8 cellular contexts compared by ENCODE assay signal in genomic region chr1:6259491-6260362, GRCh38. TPM values are rescaled to one million over a fixed set of nuclear protein-coding genes. Genes with fewer than 3 reads are reported as not detected.
DNase-seq lines count a peak whose midpoint lies in the region; ATAC-seq and TF ChIP-seq lines count a peak whose summit lies in the region.

No MANE protein-coding gene starts in this region.

- TF ChIP-seq CTCF in HEK293 (tag by site-specific recombination; IDR thresholded peaks at IDR 0.05), result no peak

- POLR2A ChIA-PET in HEK293 (lab: Yijun Ruan, JAX), result no interaction called here
- POLR2A ChIA-PET in activated CD8-positive, alpha-beta T cell treated with anti-CD3 and anti-CD28 coated beads, Interleukin-2, amount 10 ng/mL, durations not matched to agents 7 days and 5 days (lab: Charles Lee), result no interaction called here

- H3K27ac ChIP-seq in HEK293 (ENCODE audit: extremely low read depth, low read depth, low read length), result no peak overlapping the region

- no peaks in the 10 kb centered on the region for H3K9me3 ChIP-seq in HEK293 (ENCODE audit: control insufficient read depth, insufficient read depth, low read depth, low read length)

- H3K36me3 ChIP-seq in HEK293 (ENCODE audit: control insufficient read depth in 2 of 2, insufficient read depth in 1 of 2, low read length in 2 of 2), result peaks cover 0 to 9% of the 10 kb centered on the region in 2 experiments; a peak in 1 of 3 replicates

- CTCF ChIA-PET in HEK293 (lab: Yijun Ruan, JAX), result interaction anchor here (3.0 kb wide), 1 partner anchor 13 kb away, joined by 12 read pairs; no protein-coding TSS in a partner anchor
- CTCF ChIA-PET in activated CD8-positive, alpha-beta T cell treated with anti-CD3 and anti-CD28 coated beads, Interleukin-2, amount 10 ng/mL, durations not matched to agents 7 days and 5 days (lab: Charles Lee), result interaction anchor here (1.5 to 2.0 kb wide), 3 partner anchors 13 to 100 kb away, joined by 3 to 18 read pairs (median 4); no protein-coding TSS in a partner anchor

- H3K4me3 ChIP-seq in HEK293 (ENCODE audit: low read depth, low read length), result peak overlapping the region; percentile 46

- ATAC-seq in activated CD8-positive, alpha-beta T cell treated with anti-CD3 and anti-CD28 coated beads, Interleukin-2, amount 10 ng/mL, durations not matched to agents 7 days and 5 days, result peak; percentile 76

- in situ Hi-C loops in Caki2 (cut with HindIII; ENCODE audit: low pct_unique_long_range_greater_than_20kb, low sequenced_read_pairs), result no loop called here

- H3K27ac Mint-ChIP-seq in activated CD8-positive, alpha-beta T cell treated with anti-CD3 and anti-CD28 coated beads, Interleukin-2, amount 10 ng/mL, durations not matched to agents 7 days and 5 days, result no peak overlapping the region

- H3K4me1 ChIP-seq in HEK293 (ENCODE audit: control insufficient read depth, insufficient read depth, low read length), result 0 out of 2 replicates have a peak, but pooled peaks cover 2% of the 10 kb centered on the region

- peak overlapping the region; percentile 31 for H3K4me3 Mint-ChIP-seq in activated CD8-positive, alpha-beta T cell treated with anti-CD3 and anti-CD28 coated beads, Interleukin-2, amount 10 ng/mL, durations not matched to agents 7 days and 5 days

- peaks cover 16% of the 10 kb centered on the region for H3K4me1 Mint-ChIP-seq in activated CD8-positive, alpha-beta T cell treated with anti-CD3 and anti-CD28 coated beads, Interleukin-2, amount 10 ng/mL, durations not matched to agents 7 days and 5 days (ENCODE audit: low read depth)

- DNase-seq in Caki2 (ENCODE audit: low read depth), result peak; percentile 71
- DNase-seq in NCI-H748 (lab: John Stamatoyannopoulos, UW; ENCODE audit: unreplicated experiment), result peak; percentile 75
- DNase-seq in activated CD8-positive, alpha-beta T cell treated with anti-CD3 and anti-CD28 coated beads, Interleukin-2, amount 10 ng/mL, durations not matched to agents 7 days and 5 days, result peak; percentile 88
- DNase-seq in effector CD8-positive, alpha-beta T cell (lab: John Stamatoyannopoulos, UW), result peak; percentile 74
- peak; percentile 95 for DNase-seq in mesenteric fat pad (ENCODE audit: low spot score)
- DNase-seq in stimulated activated CD8-positive, alpha-beta memory T cell treated with anti-CD3 and anti-CD28 coated beads, Interleukin-2, amount 100 ng/mL, for 1 hour (ENCODE audit: low read depth in 2 of 2), result peak; percentile 54 to 67
- DNase-seq in NCI-H187 treated with DMSO at 0.1 percent for 48 hours (lab: John Stamatoyannopoulos, UW), result no peak

- no peaks in the 10 kb centered on the region for H3K36me3 Mint-ChIP-seq in activated CD8-positive, alpha-beta T cell treated with anti-CD3 and anti-CD28 coated beads, Interleukin-2, amount 10 ng/mL, durations not matched to agents 7 days and 5 days (ENCODE audit: low read depth)

- H3K27me3 Mint-ChIP-seq in activated CD8-positive, alpha-beta T cell treated with anti-CD3 and anti-CD28 coated beads, Interleukin-2, amount 10 ng/mL, durations not matched to agents 7 days and 5 days (ENCODE audit: low read depth), result peaks cover 13% of the 10 kb centered on the region

- no peaks in the 10 kb centered on the region for H3K9me3 Mint-ChIP-seq in activated CD8-positive, alpha-beta T cell treated with anti-CD3 and anti-CD28 coated beads, Interleukin-2, amount 10 ng/mL, durations not matched to agents 7 days and 5 days (ENCODE audit: insufficient read depth)

TF ChIP-seq in HEK293, 187 proteins besides CTCF, POLR2A, EP300 and RAD21 (continues in another document):
- TF ChIP-seq GLIS2 (tag by site-specific recombination; IDR thresholded peaks at IDR 0.05), result peak; percentile 73
- TF ChIP-seq ZBTB8A (tag by site-specific recombination; IDR thresholded peaks at IDR 0.05), result peak; percentile 73
- peak; percentile 94 for TF ChIP-seq ATF2 (tag by site-specific recombination; IDR thresholded peaks at IDR 0.05; ENCODE audit: low read depth)
- TF ChIP-seq ZNF629 (tag by site-specific recombination; IDR thresholded peaks at IDR 0.05), result peak; percentile 97
- no peak for TF ChIP-seq ZNF239 (tag by site-specific recombination; IDR thresholded peaks at IDR 0.05)
- TF ChIP-seq ZFHX2 (tag by site-specific recombination; conservative IDR thresholded peaks at IDR 0.05), result peak; percentile 92
- peak; percentile 80 for TF ChIP-seq SP2 (tag by site-specific recombination; IDR thresholded peaks at IDR 0.05)
- TF ChIP-seq ZNF843 (tag by site-specific recombination; IDR thresholded peaks at IDR 0.05), result no peak
- peak; percentile 93 for TF ChIP-seq ZIC2 (tag by site-specific recombination; IDR thresholded peaks at IDR 0.05)
- TF ChIP-seq ZBTB10 (tag by site-specific recombination; IDR thresholded peaks at IDR 0.05), result peak; percentile 29; the same call in 1 of the 2 replicates
- TF ChIP-seq ZNF670 (tag by site-specific recombination; IDR thresholded peaks at IDR 0.05; ENCODE audit: low read depth), result no peak
- TF ChIP-seq ZBTB44 (tag by site-specific recombination; IDR thresholded peaks at IDR 0.05), result peak; percentile 73
- TF ChIP-seq ZXDB (tag by site-specific recombination; IDR thresholded peaks at IDR 0.05), result peak; percentile 31; the same call in 1 of the 2 replicates
- peak; percentile 28; the same call in 1 of the 2 replicates for TF ChIP-seq SP7 (tag by site-specific recombination; IDR thresholded peaks at IDR 0.05)
- peak; percentile 31 for TF ChIP-seq KLF1 (tag by site-specific recombination; IDR thresholded peaks at IDR 0.05)
- TF ChIP-seq KLF9 (tag by site-specific recombination; IDR thresholded peaks at IDR 0.05; ENCODE audit: low read depth), result peak; percentile 77
- peak; percentile 98 for TF ChIP-seq ZFP69B (tag by site-specific recombination; IDR thresholded peaks at IDR 0.05)
- no peak for TF ChIP-seq ZNF510 (tag by site-specific recombination; IDR thresholded peaks at IDR 0.05; ENCODE audit: insufficient replicate concordance)

RNA-seq across cellular contexts. Expression of gene GPR153, which starts 1.2 kb away (rescaled TPM):
- 2.4 and 2.9 TPM in 2 replicates for total RNA-seq in Caki2 (2014; rRNA removed; shearing (Covaris generic); ENCODE audit: low replicate concordance)
- 1 to 10 TPM in 1 of 2 experiments, under 1 TPM in 1; 0.99 to 1.0 TPM for total RNA-seq in activated CD8-positive, alpha-beta T cell treated with anti-CD3 and anti-CD28 coated beads, Interleukin-2, amount 10 ng/mL, durations not matched to agents 7 days and 5 days
- 32.3 TPM for total RNA-seq in mesenteric fat pad

RNA-seq across cellular contexts. Expression of gene HES3, which starts 15.7 kb away (rescaled TPM):
- not detected in 2 replicates for total RNA-seq in Caki2 (2014; rRNA removed; shearing (Covaris generic); ENCODE audit: low replicate concordance)
- total RNA-seq in activated CD8-positive, alpha-beta T cell treated with anti-CD3 and anti-CD28 coated beads, Interleukin-2, amount 10 ng/mL, durations not matched to agents 7 days and 5 days, result not detected
- total RNA-seq in mesenteric fat pad, result not detected

RNA-seq across cellular contexts. Expression of gene ICMT, which starts 24.0 kb away (rescaled TPM):
- total RNA-seq in Caki2 (2014; rRNA removed; shearing (Covaris generic); ENCODE audit: low replicate concordance), result 90.4 and 90.5 TPM in 2 replicates
- 10 to 100 TPM; 67.9 to 68.7 TPM for total RNA-seq in activated CD8-positive, alpha-beta T cell treated with anti-CD3 and anti-CD28 coated beads, Interleukin-2, amount 10 ng/mL, durations not matched to agents 7 days and 5 days
- 72.9 TPM for total RNA-seq in mesenteric fat pad

RNA-seq across cellular contexts. Expression of gene RNF207, which starts 53.8 kb away (rescaled TPM):
- total RNA-seq in Caki2 (2014; rRNA removed; shearing (Covaris generic); ENCODE audit: low replicate concordance), result 15.7 and 29.2 TPM in 2 replicates
- 1 to 10 TPM; 1.6 to 2.0 TPM for total RNA-seq in activated CD8-positive, alpha-beta T cell treated with anti-CD3 and anti-CD28 coated beads, Interleukin-2, amount 10 ng/mL, durations not matched to agents 7 days and 5 days
- total RNA-seq in mesenteric fat pad, result 14.7 TPM
